Comparison of ENCODE assay signal across 8 cellular contexts in the genomic region with DNA sequence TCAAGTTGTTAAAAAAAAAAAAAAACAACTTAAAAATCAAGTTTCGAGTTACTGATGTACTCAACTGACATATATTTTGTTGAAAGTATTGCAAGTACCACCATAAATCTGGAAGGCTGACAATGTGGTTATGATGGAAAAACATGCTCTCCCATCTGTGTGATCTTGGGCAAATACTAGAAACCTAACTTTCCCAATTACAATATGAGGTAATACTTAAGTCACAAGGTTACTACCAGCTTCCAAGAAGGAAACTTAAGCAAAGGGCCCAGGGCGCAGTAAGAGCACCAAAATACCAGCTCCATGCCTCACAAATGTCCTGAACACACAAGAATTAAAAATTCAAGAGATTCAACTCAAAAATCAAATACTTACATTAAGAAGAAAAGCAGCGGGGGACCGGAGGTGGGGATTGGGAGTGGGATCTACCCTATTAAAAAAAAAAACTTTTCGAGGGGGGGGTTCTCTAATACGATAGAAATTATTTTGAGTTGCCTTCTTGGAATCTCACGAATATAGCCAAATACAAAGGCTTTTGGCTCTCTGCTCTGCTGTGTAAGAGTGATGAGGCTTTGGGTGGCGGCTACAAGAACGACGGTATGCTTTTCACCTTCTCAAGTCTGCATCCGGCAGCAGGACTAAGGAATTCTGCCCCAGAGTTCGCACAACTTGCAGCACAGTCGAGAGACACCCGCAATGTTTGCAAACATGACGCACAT. TPM values are rescaled to one million over a fixed set of nuclear protein-coding genes. Genes with fewer than 3 reads are reported as not detected.
DNase-seq lines count a peak whose midpoint lies in the region; ATAC-seq and TF ChIP-seq lines count a peak whose summit lies in the region.

No MANE protein-coding gene starts in this region.

- H2BK5ac ChIP-seq in neuronal stem cell (ENCODE audit: low read length), result no peak overlapping the region

- H3K4me3 ChIP-seq in foreskin fibroblast (ENCODE audit: low read depth in 1 of 2, low read length in 2 of 2), result peak overlapping the region; percentile 82 to 83
- peak overlapping the region; percentile 59 to 89 for H3K4me3 ChIP-seq in neuronal stem cell (ENCODE audit: low read length in 2 of 2)

- H3K79me1 ChIP-seq in neuronal stem cell (ENCODE audit: low read depth, low read length), result no peaks in the 10 kb centered on the region

- TF ChIP-seq CTCF in foreskin fibroblast (IDR thresholded peaks at IDR 0.05; ENCODE audit: low read depth, low read length), result no peak
- TF ChIP-seq CTCF in osteocyte (IDR thresholded peaks at IDR 0.05), result no peak

- intact Hi-C loops in activated CD4-positive, alpha-beta memory T cell treated with anti-CD3 and anti-CD28 coated beads for 36 hours (cut with micrococcal nuclease), result loop anchor here (1.0 to 5.0 kb wide), 5 partner anchors 59 to 355 kb away; a partner anchor contains a TSS

- WGBS in neuronal stem cell (ENCODE audit: extremely low coverage in 2 of 2, insufficient read length in 2 of 2, insufficient replicate concordance in 1 of 2), 2 donors, result no CpG with 5 or more reads among the region's 15 CpGs

- H3K4me1 Mint-ChIP-seq in activated CD4-positive, alpha-beta memory T cell treated with anti-CD3 and anti-CD28 coated beads for 36 hours (ENCODE audit: low read depth), result peaks cover 18% of the 10 kb centered on the region
- H3K4me1 Mint-ChIP-seq in activated CD4-positive, alpha-beta memory T cell treated with anti-CD3 and anti-CD28 coated beads, Interleukin-2, amount 10 ng/mL, durations not matched to agents 7 days and 5 days, result peaks cover 16% of the 10 kb centered on the region
- H3K4me1 Mint-ChIP-seq in osteocyte (ENCODE audit: unreplicated experiment), result peaks cover 33% of the 10 kb centered on the region

- POLR2A ChIA-PET in activated CD4-positive, alpha-beta memory T cell treated with anti-CD3 and anti-CD28 coated beads for 36 hours (lab: Charles Lee), result no interaction called here
- POLR2A ChIA-PET in activated CD4-positive, alpha-beta memory T cell treated with anti-CD3 and anti-CD28 coated beads, Interleukin-2, amount 10 ng/mL, durations not matched to agents 7 days and 5 days (lab: Charles Lee), result interaction anchor here (0.7 to 1.1 kb wide), 4 partner anchors 60 to 975 kb away, joined by 3 to 4 read pairs (median 3); no protein-coding TSS in a partner anchor

- H3K27ac Mint-ChIP-seq in activated CD4-positive, alpha-beta memory T cell treated with anti-CD3 and anti-CD28 coated beads for 36 hours, result peak overlapping the region; percentile 63
- H3K27ac Mint-ChIP-seq in activated CD4-positive, alpha-beta memory T cell treated with anti-CD3 and anti-CD28 coated beads, Interleukin-2, amount 10 ng/mL, durations not matched to agents 7 days and 5 days, result no peak overlapping the region
- H3K27ac Mint-ChIP-seq in osteocyte (ENCODE audit: unreplicated experiment), result no peak overlapping the region

- peak; percentile 39 for DNase-seq in activated CD4-positive, alpha-beta memory T cell treated with anti-CD3 and anti-CD28 coated beads for 36 hours
- DNase-seq in activated CD4-positive, alpha-beta memory T cell treated with anti-CD3 and anti-CD28 coated beads, Interleukin-2, amount 10 ng/mL, durations not matched to agents 7 days and 5 days, result no peak
- DNase-seq in NAMALWA (ENCODE audit: low spot score) (peak; percentile 15), foreskin fibroblast (peak; percentile 41 to 71), neuronal stem cell (ENCODE audit: low spot score) (peak; percentile 30), osteocyte (ENCODE audit: extremely low spot score, unreplicated experiment) (no peak)
- DNase-seq in activated CD8-positive, alpha-beta memory T cell treated with anti-CD3 and anti-CD28 coated beads, Interleukin-2, amount 50 U/mL, for 4 hours, result peak; percentile 18

- H3K9me3 ChIP-seq in neuronal stem cell (replicated peaks in 1 of 2; ENCODE audit: control insufficient read depth in 2 of 2, insufficient read depth in 1 of 2, low read depth in 1 of 2, low read length in 2 of 2), result no peaks in the 10 kb centered on the region

- H2BK12ac ChIP-seq in neuronal stem cell (ENCODE audit: low read length), result no peak overlapping the region

- no peak overlapping the region for H2BK120ac ChIP-seq in neuronal stem cell (ENCODE audit: low read depth, low read length)

- peaks cover 2 to 23% of the 10 kb centered on the region in 2 donors for H3K36me3 ChIP-seq in neuronal stem cell (replicated peaks in 1 of 2; ENCODE audit: control insufficient read depth in 2 of 2, insufficient read depth in 2 of 2, low read length in 2 of 2)

- H3K9me3 Mint-ChIP-seq in activated CD4-positive, alpha-beta memory T cell treated with anti-CD3 and anti-CD28 coated beads for 36 hours, result no peaks in the 10 kb centered on the region
- no peaks in the 10 kb centered on the region for H3K9me3 Mint-ChIP-seq in activated CD4-positive, alpha-beta memory T cell treated with anti-CD3 and anti-CD28 coated beads, Interleukin-2, amount 10 ng/mL, durations not matched to agents 7 days and 5 days
- no peaks in the 10 kb centered on the region for H3K9me3 Mint-ChIP-seq in osteocyte (ENCODE audit: unreplicated experiment)

- H3K4ac ChIP-seq in neuronal stem cell (ENCODE audit: low read length), result no peak overlapping the region

- no peak overlapping the region for H3K27ac ChIP-seq in neuronal stem cell (replicated peaks; ENCODE audit: low read length)

- CTCF ChIA-PET in activated CD4-positive, alpha-beta memory T cell treated with anti-CD3 and anti-CD28 coated beads for 36 hours (lab: Charles Lee), result interaction anchor here (1.5 kb wide), 1 partner anchor 111 kb away, joined by 10 read pairs; no protein-coding TSS in a partner anchor
- CTCF ChIA-PET in activated CD4-positive, alpha-beta memory T cell treated with anti-CD3 and anti-CD28 coated beads, Interleukin-2, amount 10 ng/mL, durations not matched to agents 7 days and 5 days (lab: Charles Lee), result interaction anchor here (0.6 to 0.7 kb wide), 2 partner anchors 100 to 824 kb away, joined by 3 to 4 read pairs; no protein-coding TSS in a partner anchor

- H2BK15ac ChIP-seq in neuronal stem cell (ENCODE audit: low read length), result no peak overlapping the region

- ATAC-seq in GM21717 (IDR thresholded peaks at IDR 0.05; ENCODE audit: unreplicated experiment), result no peak

- H3K23ac ChIP-seq in neuronal stem cell (ENCODE audit: low read depth, low read length, poor library complexity), result no peak overlapping the region

- H3K27me3 Mint-ChIP-seq in activated CD4-positive, alpha-beta memory T cell treated with anti-CD3 and anti-CD28 coated beads for 36 hours, result no peaks in the 10 kb centered on the region
- H3K27me3 Mint-ChIP-seq in activated CD4-positive, alpha-beta memory T cell treated with anti-CD3 and anti-CD28 coated beads, Interleukin-2, amount 10 ng/mL, durations not matched to agents 7 days and 5 days, result no peaks in the 10 kb centered on the region
- H3K27me3 Mint-ChIP-seq in osteocyte (ENCODE audit: unreplicated experiment), result no peaks in the 10 kb centered on the region

- no peak overlapping the region for H3K4me3 Mint-ChIP-seq in activated CD4-positive, alpha-beta memory T cell treated with anti-CD3 and anti-CD28 coated beads for 36 hours
- no peak overlapping the region for H3K4me3 Mint-ChIP-seq in activated CD4-positive, alpha-beta memory T cell treated with anti-CD3 and anti-CD28 coated beads, Interleukin-2, amount 10 ng/mL, durations not matched to agents 7 days and 5 days
- no peak overlapping the region for H3K4me3 Mint-ChIP-seq in osteocyte (ENCODE audit: unreplicated experiment)

- H4K91ac ChIP-seq in neuronal stem cell (ENCODE audit: low read depth, low read length, poor library complexity), result no peak overlapping the region

- H3K4me2 ChIP-seq in neuronal stem cell (ENCODE audit: insufficient read depth, low read length, poor library complexity, severe bottlenecking), result peak overlapping the region; percentile 74

- no peak overlapping the region for H3K14ac ChIP-seq in neuronal stem cell (ENCODE audit: low read length)

- no peak overlapping the region for H3K9ac ChIP-seq in neuronal stem cell (ENCODE audit: low read depth, low read length, poor library complexity)

- H2AK5ac ChIP-seq in neuronal stem cell (ENCODE audit: low read depth, low read length), result no peak overlapping the region

- H3K27me3 ChIP-seq in neuronal stem cell (ENCODE audit: control insufficient read depth in 3 of 3, insufficient read depth in 3 of 3, low read depth in 1 of 3, low read length in 3 of 3), result no peaks in the 10 kb centered on the region

- H3K36me3 Mint-ChIP-seq in activated CD4-positive, alpha-beta memory T cell treated with anti-CD3 and anti-CD28 coated beads for 36 hours, result peaks cover 8% of the 10 kb centered on the region
- H3K36me3 Mint-ChIP-seq in activated CD4-positive, alpha-beta memory T cell treated with anti-CD3 and anti-CD28 coated beads, Interleukin-2, amount 10 ng/mL, durations not matched to agents 7 days and 5 days (ENCODE audit: low read depth), result peaks cover 10% of the 10 kb centered on the region
- H3K36me3 Mint-ChIP-seq in osteocyte (ENCODE audit: unreplicated experiment), result peaks cover 27% of the 10 kb centered on the region

- H3K4me1 ChIP-seq in neuronal stem cell (ENCODE audit: control insufficient read depth in 2 of 2, insufficient read depth in 1 of 2, low read depth in 1 of 2, low read length in 2 of 2), result peaks cover 7 to 15% of the 10 kb centered on the region in 2 donors

- H3K18ac ChIP-seq in neuronal stem cell (ENCODE audit: low read length), result no peak overlapping the region

- H2AFZ ChIP-seq in neuronal stem cell (ENCODE audit: low read length), result peak overlapping the region; percentile 93

- H4K8ac ChIP-seq in neuronal stem cell (ENCODE audit: low read depth, low read length), result no peak overlapping the region

RNA-seq across cellular contexts. Expression of a gene that starts 1.2 kb away (rescaled TPM):
- total RNA-seq in activated CD4-positive, alpha-beta memory T cell treated with anti-CD3 and anti-CD28 coated beads for 36 hours, result 10 to 100 TPM; 13.4 to 13.5 TPM
- 1 to 10 TPM; 6.1 to 6.9 TPM for total RNA-seq in activated CD4-positive, alpha-beta memory T cell treated with anti-CD3 and anti-CD28 coated beads, Interleukin-2, amount 10 ng/mL, durations not matched to agents 7 days and 5 days
- 29.2 TPM for polyA plus RNA-seq in neuronal stem cell (2013, experiment 1 of 2)
- polyA plus RNA-seq in neuronal stem cell (2013, experiment 2 of 2), result 30.1 TPM
- total RNA-seq in osteocyte, result 47.9 and 48.4 TPM in 2 replicates

Comparison
In these comparisons a context has a peak if more than half of its experiments do, and no peak if none do; other contexts are left out.
1. DNase-seq: peak in activated CD4-positive, alpha-beta memory T cell treated with anti-CD3 and anti-CD28 coated beads for 36 hours (single experiment), NAMALWA (single experiment), activated CD8-positive, alpha-beta memory T cell treated with anti-CD3 and anti-CD28 coated beads, Interleukin-2, amount 50 U/mL, for 4 hours (single experiment), foreskin fibroblast (2 of 2) and neuronal stem cell (single experiment); none in activated CD4-positive, alpha-beta memory T cell treated with anti-CD3 and anti-CD28 coated beads, Interleukin-2, amount 10 ng/mL, durations not matched to agents 7 days and 5 days (single experiment) and osteocyte (single experiment).